Comparison of ENCODE assay signal across 1 cellular context in genomic region chr5:176364765-176365662, GRCh38.
TF ChIP-seq lines count a peak whose summit lies in the region.

ARL10 (plus strand) TSS chr5:176365487; CDS start chr5:176365564, 77 bp downstream.

TF ChIP-seq in HEK293, 187 proteins besides CTCF, POLR2A, EP300 and RAD21 (continued from another document):
- no peak for TF ChIP-seq PRDM2 (tag by site-specific recombination; IDR thresholded peaks at IDR 0.05; ENCODE audit: borderline replicate concordance)
- TF ChIP-seq ZBTB10 (tag by site-specific recombination; IDR thresholded peaks at IDR 0.05) = no peak
- TF ChIP-seq ZXDB (tag by site-specific recombination; IDR thresholded peaks at IDR 0.05) = 0 out of 2 replicates have a peak, but pooled peaks have one; percentile 17
- TF ChIP-seq ZNF335 (tag by site-specific recombination; conservative IDR thresholded peaks at IDR 0.05) = peak; percentile 67
- peak; percentile 96 for TF ChIP-seq ZBTB20 (tag by site-specific recombination; IDR thresholded peaks at IDR 0.05)
- peak; percentile 76; the same call in 1 of the 2 replicates for TF ChIP-seq ZNF10 (tag by site-specific recombination; IDR thresholded peaks at IDR 0.05)
- peak; percentile 37; the same call in 1 of the 2 replicates for TF ChIP-seq ZBTB17 (tag by site-specific recombination; IDR thresholded peaks at IDR 0.05)
- peak; percentile 26; the same call in 1 of the 2 replicates for TF ChIP-seq YY1 (tag by site-specific recombination; IDR thresholded peaks at IDR 0.05)
- TF ChIP-seq PBX3 (CRISPR knock-in tag; IDR thresholded peaks at IDR 0.05) = 0 out of 2 replicates have a peak, but pooled peaks have one; percentile 59
- TF ChIP-seq ZNF621 (tag by site-specific recombination; IDR thresholded peaks at IDR 0.05) = no peak
- peak; percentile 56; the same call in 1 of the 2 replicates for TF ChIP-seq ZNF76 (tag by site-specific recombination; IDR thresholded peaks at IDR 0.05; ENCODE audit: borderline replicate concordance, low read depth)
TF ChIP-seq in HEK293: peak in this region for 10.
